ENCODE assay signal across 21 cellular contexts in the genomic region with DNA sequence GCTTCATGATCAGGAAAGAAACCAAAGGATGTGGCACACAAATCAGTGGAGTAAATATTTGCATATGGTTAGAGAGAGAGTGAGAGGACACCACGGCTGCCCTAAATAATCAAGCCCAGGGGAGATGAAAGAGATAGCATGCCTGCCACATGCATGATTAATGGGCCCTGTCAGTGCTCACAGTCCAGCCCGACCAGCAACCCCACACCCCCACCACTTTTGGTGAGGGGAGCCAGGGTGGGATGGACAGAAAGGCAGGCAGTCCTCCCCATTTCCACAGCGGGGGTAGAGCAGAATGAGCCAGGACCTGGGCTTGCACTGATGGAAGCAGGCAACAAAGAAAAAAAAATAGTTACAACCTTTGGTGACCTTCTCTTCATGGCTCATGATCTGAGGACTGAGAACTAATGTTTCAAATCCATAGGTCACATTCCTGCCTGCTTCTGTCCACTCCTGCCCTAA.
A peak's percentile ranks its signal among the peaks of the same experiment; 100 is the strongest.
DNase-seq lines count a peak whose midpoint lies in the region; ATAC-seq, FAIRE-seq and TF ChIP-seq lines count a peak whose summit lies in the region.
"Had no signal": no experiment of that assay in that cellular context is flagged by ENCODE, and none has a peak within 500 bp of the region (broad histone marks: within the 10 kb centered on the region; RNA-seq: fewer than 3 reads in every experiment).

No MANE protein-coding gene starts in this region.

- H3K4me3 Mint-ChIP-seq in T-helper 2 cell treated with Interferon-gamma antibody and Interleukin-4, amounts not matched to agents 5 μg/mL and 100 μg/mL, for 36 hours = peak overlapping the region; percentile 37
- H3K4me3 Mint-ChIP-seq: activated B cell treated with CpG ODN at 0.5 μM for 24 hours; activated naive CD4-positive, alpha-beta T cell treated with anti-CD3 and anti-CD28 coated beads, Interleukin-2, amount 10 ng/mL, durations not matched to agents 7 days and 5 days; naive B cell had no signal

- H4K8ac ChIP-seq in mesenchymal stem cell (ENCODE audit: low read length) = no peak overlapping the region

- H3K27ac ChIP-seq in DND-41 (ENCODE audit: low read length) (peak overlapping the region; percentile 71), mesenchymal stem cell (ENCODE audit: low read length, poor library complexity, severe bottlenecking) (peak overlapping the region; percentile 42)
- H3K27ac ChIP-seq: brain microvascular endothelial cell, dorsolateral prefrontal cortex, Peyer's patch, vagina had no signal

- H3K79me2 ChIP-seq in DND-41 (ENCODE audit: insufficient read depth, low read length) = no peaks in the 10 kb centered on the region

- no peak overlapping the region for H3K9ac ChIP-seq in DND-41 (ENCODE audit: low read depth, low read length)
- H3K9ac ChIP-seq in mesenchymal stem cell (ENCODE audit: low read length) = no peak overlapping the region

- peak overlapping the region in 1 of 2 experiments; percentile 25 for H3K18ac ChIP-seq in mesenchymal stem cell (ENCODE audit: low read depth in 1 of 2, low read length in 2 of 2)

- H3K9me3 Mint-ChIP-seq in T-helper 2 cell treated with Interferon-gamma antibody and Interleukin-4, amounts not matched to agents 5 μg/mL and 100 μg/mL, for 36 hours = peaks cover 22% of the 10 kb centered on the region

- no peak overlapping the region for H2AFZ ChIP-seq in DND-41 (ENCODE audit: low read depth, low read length)
- H2AFZ ChIP-seq in mesenchymal stem cell (ENCODE audit: low read depth, low read length) = no peak overlapping the region

- no peak for TF ChIP-seq CTCF in DND-41 (IDR thresholded peaks at IDR 0.05; ENCODE audit: borderline replicate concordance, extremely low read depth, low read length, poor library complexity, severe bottlenecking)
- TF ChIP-seq CTCF in D721Med (IDR thresholded peaks at IDR 0.05; ENCODE audit: insufficient read depth, missing control alignments) = no peak

- no peaks in the 10 kb centered on the region for H3K27me3 Mint-ChIP-seq in T-helper 2 cell treated with Interferon-gamma antibody and Interleukin-4, amounts not matched to agents 5 μg/mL and 100 μg/mL, for 36 hours (ENCODE audit: low read depth)
- H3K27me3 Mint-ChIP-seq: activated naive CD4-positive, alpha-beta T cell treated with anti-CD3 and anti-CD28 coated beads, Interleukin-2, amount 10 ng/mL, durations not matched to agents 7 days and 5 days had no signal

- H3K23ac ChIP-seq in mesenchymal stem cell (ENCODE audit: low read length in 2 of 2) = no peak overlapping the region

- H2BK12ac ChIP-seq in mesenchymal stem cell (ENCODE audit: low read length in 2 of 2) = peak overlapping the region in 1 of 2 experiments; percentile 12

- no peak overlapping the region for H2BK5ac ChIP-seq in mesenchymal stem cell (ENCODE audit: low read depth, low read length, poor library complexity, severe bottlenecking)

- no peak overlapping the region for H2BK15ac ChIP-seq in mesenchymal stem cell (ENCODE audit: low read depth, poor library complexity, severe bottlenecking)

- no peak overlapping the region for H2AK5ac ChIP-seq in mesenchymal stem cell (ENCODE audit: low read length, severe bottlenecking)

- no peak overlapping the region for H2BK120ac ChIP-seq in mesenchymal stem cell (ENCODE audit: low read depth, low read length)

- H3K27me3 ChIP-seq in DND-41 (ENCODE audit: insufficient read depth, low read length, poor library complexity) (no peaks in the 10 kb centered on the region), mesenchymal stem cell (ENCODE audit: control insufficient read depth in 1 of 2, insufficient read depth in 1 of 2, low read length in 2 of 2) (peaks cover 2% of the 10 kb centered on the region in 2 experiments)
- H3K27me3 ChIP-seq: brain microvascular endothelial cell, Peyer's patch, vagina had no signal

- H3K36me3 ChIP-seq in DND-41 (ENCODE audit: insufficient read depth, low read length) = no peaks in the 10 kb centered on the region
- no peaks in the 10 kb centered on the region for H3K36me3 ChIP-seq in mesenchymal stem cell (ENCODE audit: control insufficient read depth in 1 of 2, insufficient read depth in 2 of 2, low read depth in 1 of 2, low read length in 2 of 2)
- H3K36me3 ChIP-seq: brain microvascular endothelial cell, Peyer's patch, vagina had no signal

- no peak for ATAC-seq in DND-41 (ENCODE audit: insufficient read depth, low read depth)
- ATAC-seq in HG02678 (IDR thresholded peaks at IDR 0.05; ENCODE audit: unreplicated experiment) = no peak
- ATAC-seq: esophagus mucosa had no signal

- H3K4ac ChIP-seq in mesenchymal stem cell (ENCODE audit: low read depth in 1 of 2, low read length in 2 of 2) = no peak overlapping the region

- no peaks in the 10 kb centered on the region for H4K20me1 ChIP-seq in DND-41 (ENCODE audit: insufficient read depth, low read length)

- H3K4me1 ChIP-seq in DND-41 (ENCODE audit: insufficient read depth, low read length) = peaks cover 62% of the 10 kb centered on the region
- H3K4me1 ChIP-seq in mesenchymal stem cell (ENCODE audit: control insufficient read depth, insufficient read depth, low read depth, low read length) = peaks cover 8% of the 10 kb centered on the region
- H3K4me1 ChIP-seq: Peyer's patch, vagina had no signal

- no peak overlapping the region for H4K91ac ChIP-seq in mesenchymal stem cell (ENCODE audit: low read length)

- H3K4me2 ChIP-seq in DND-41 (ENCODE audit: insufficient read depth, low read length) = 0 out of 2 replicates have a peak overlapping the region, but pooled peaks have one; percentile 4
- peak overlapping the region; percentile 5 for H3K4me2 ChIP-seq in mesenchymal stem cell (ENCODE audit: low read length, poor library complexity, severe bottlenecking)

- H3K27ac Mint-ChIP-seq in T-helper 2 cell treated with Interferon-gamma antibody and Interleukin-4, amounts not matched to agents 5 μg/mL and 100 μg/mL, for 36 hours = peak overlapping the region; percentile 39
- H3K27ac Mint-ChIP-seq: activated B cell treated with CpG ODN at 0.5 μM for 24 hours; activated naive CD4-positive, alpha-beta T cell treated with anti-CD3 and anti-CD28 coated beads, Interleukin-2, amount 10 ng/mL, durations not matched to agents 7 days and 5 days; naive B cell had no signal

- DNase-seq in NCI-H510A treated with DMSO at 0.1 percent for 48 hours (lab: John Stamatoyannopoulos, UW) (peak; percentile 61), NCI-H510A (lab: John Stamatoyannopoulos, UW) (no peak), DND-41 (no peak), mesenchymal stem cell (no peak), activated gamma-delta T cell (lab: John Stamatoyannopoulos, UW) (no peak), D721Med (ENCODE audit: insufficient read length, low spot score) (no peak)
- no peak for DNase-seq in T-helper 2 cell treated with Interferon-gamma antibody and Interleukin-4, amounts not matched to agents 5 μg/mL and 100 μg/mL, for 36 hours (ENCODE audit: low spot score)
- DNase-seq: activated B cell treated with CpG ODN at 0.5 μM for 24 hours; activated naive CD4-positive, alpha-beta T cell treated with anti-CD3 and anti-CD28 coated beads, Interleukin-2, amount 10 ng/mL, durations not matched to agents 7 days and 5 days; brain microvascular endothelial cell; dorsolateral prefrontal cortex; GDM1; naive B cell; NCI-H1694; Peyer's patch; T-helper 1 cell had no signal

- peaks cover 51% of the 10 kb centered on the region for H3K4me1 Mint-ChIP-seq in T-helper 2 cell treated with Interferon-gamma antibody and Interleukin-4, amounts not matched to agents 5 μg/mL and 100 μg/mL, for 36 hours (ENCODE audit: low read depth)

- no peaks in the 10 kb centered on the region for H3K79me1 ChIP-seq in mesenchymal stem cell (replicated peaks; ENCODE audit: low read length, poor library complexity, severe bottlenecking)

- FAIRE-seq in D721Med (lab: Jason Lieb, UNC) = no peak
- FAIRE-seq: A204.1, H54 had no signal

- 13% methylated on average over 3 of the region's 3 CpGs for WGBS in mesenchymal stem cell

- no peak overlapping the region for H3K4me3 ChIP-seq in DND-41 (ENCODE audit: low read depth in 1 of 2, low read length in 2 of 2)
- H3K4me3 ChIP-seq in mesenchymal stem cell (ENCODE audit: insufficient read depth in 1 of 2, low read depth in 1 of 2, low read length in 2 of 2) = no peak overlapping the region
- H3K4me3 ChIP-seq: dorsolateral prefrontal cortex, Peyer's patch, vagina had no signal

- H3K9me3 ChIP-seq in DND-41 (ENCODE audit: insufficient read depth, low read length, severe bottlenecking) = no peaks in the 10 kb centered on the region
- H3K9me3 ChIP-seq in mesenchymal stem cell (ENCODE audit: control insufficient read depth, low read length) = peaks cover 5% of the 10 kb centered on the region
- H3K9me3 ChIP-seq: Peyer's patch, vagina had no signal

- no peak overlapping the region for H3K14ac ChIP-seq in mesenchymal stem cell (ENCODE audit: low read length in 2 of 2)

- H3K36me3 Mint-ChIP-seq in T-helper 2 cell treated with Interferon-gamma antibody and Interleukin-4, amounts not matched to agents 5 μg/mL and 100 μg/mL, for 36 hours (ENCODE audit: low read depth) = peaks cover 13% of the 10 kb centered on the region
- H3K36me3 Mint-ChIP-seq: naive B cell had no signal
